Comparison of ENCODE assay signal across 18 cellular contexts in the genomic region with DNA sequence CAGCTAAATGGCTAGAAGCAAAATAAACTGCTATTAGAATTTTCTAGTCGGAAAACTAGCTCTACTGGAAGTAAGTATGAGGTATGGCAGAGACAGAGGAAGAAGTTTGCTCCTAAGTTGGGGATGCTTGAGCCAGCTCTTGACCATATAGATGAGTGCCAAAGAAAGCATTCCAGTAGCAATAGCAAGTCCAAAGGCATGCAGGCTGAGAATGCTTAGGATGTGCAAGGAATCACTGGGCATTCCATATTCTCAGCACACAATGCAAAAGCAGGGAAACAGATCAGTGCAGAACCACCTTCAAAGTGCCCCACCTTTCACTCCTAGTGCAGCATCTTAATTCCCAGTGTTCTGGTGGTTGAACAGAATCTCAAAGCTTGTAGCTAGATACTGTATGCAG. TPM values are rescaled to one million over a fixed set of nuclear protein-coding genes. Genes with fewer than 3 reads are reported as not detected.
DNase-seq lines count a peak whose midpoint lies in the region; TF ChIP-seq lines count a peak whose summit lies in the region.
"Had no signal": no experiment of that assay in that cellular context is flagged by ENCODE, and none has a peak within 500 bp of the region (broad histone marks: within the 10 kb centered on the region; RNA-seq: fewer than 3 reads in every experiment).

No MANE protein-coding gene starts in this region.

- no peak overlapping the region for H3K4me3 Mint-ChIP-seq in activated naive CD8-positive, alpha-beta T cell treated with anti-CD3 and anti-CD28 coated beads for 36 hours

- H3K4me3 ChIP-seq in fibroblast of the aortic adventitia (ENCODE audit: low read depth, low read length): no peak overlapping the region
- H3K4me3 ChIP-seq: right atrium auricular region had no signal

- TF ChIP-seq CTCF in fibroblast of the aortic adventitia (IDR thresholded peaks at IDR 0.05; ENCODE audit: insufficient read depth, low read length): no peak

- H3K4me1 Mint-ChIP-seq in activated naive CD8-positive, alpha-beta T cell treated with anti-CD3 and anti-CD28 coated beads for 36 hours: no peaks in the 10 kb centered on the region

- no peaks in the 10 kb centered on the region for H3K9me3 Mint-ChIP-seq in activated naive CD8-positive, alpha-beta T cell treated with anti-CD3 and anti-CD28 coated beads for 36 hours
- H3K9me3 Mint-ChIP-seq: activated naive CD4-positive, alpha-beta T cell treated with anti-CD3 and anti-CD28 coated beads, Interleukin-2, amount 50 U/mL, for 72 hours had no signal

- DNase-seq in GM03348 (ENCODE audit: low spot score) (peak; percentile 39), amniotic stem cell (lab: John Stamatoyannopoulos, UW) (peak; percentile 71), fibroblast of the aortic adventitia (ENCODE audit: low read depth) (peak; percentile 92), stromal cell of bone marrow (ENCODE audit: low read depth) (peak; percentile 51), SHP77 treated with DMSO at 0.1 percent for 48 hours (lab: John Stamatoyannopoulos, UW) (no peak), NCI-H82 (lab: John Stamatoyannopoulos, UW) (no peak)
- no peak for DNase-seq in activated naive CD8-positive, alpha-beta T cell treated with anti-CD3 and anti-CD28 coated beads for 36 hours
- DNase-seq: cortex of kidney, DMS79, foreskin melanocyte, Karpas-422, mesenchymal stem cell, NCI-H2081, RPMI8226 had no signal

- no peaks in the 10 kb centered on the region for H3K36me3 Mint-ChIP-seq in activated naive CD8-positive, alpha-beta T cell treated with anti-CD3 and anti-CD28 coated beads for 36 hours
- H3K36me3 Mint-ChIP-seq: activated naive CD4-positive, alpha-beta T cell treated with anti-CD3 and anti-CD28 coated beads, Interleukin-2, amount 50 U/mL, for 72 hours had no signal

- H3K27ac Mint-ChIP-seq in activated naive CD8-positive, alpha-beta T cell treated with anti-CD3 and anti-CD28 coated beads for 36 hours: no peak overlapping the region
- H3K27ac Mint-ChIP-seq: activated naive CD4-positive, alpha-beta T cell treated with anti-CD3 and anti-CD28 coated beads, Interleukin-2, amount 50 U/mL, for 72 hours had no signal

- peaks cover 6% of the 10 kb centered on the region for H3K27me3 Mint-ChIP-seq in activated naive CD8-positive, alpha-beta T cell treated with anti-CD3 and anti-CD28 coated beads for 36 hours

RNA-seq across cellular contexts. Expression of a gene that starts 32.9 kb away (rescaled TPM):
- under 0.01 and 0.25 TPM in 2 replicates for total RNA-seq in fibroblast of the aortic adventitia (ENCODE audit: low replicate concordance)
- not detected for total RNA-seq in activated naive CD8-positive, alpha-beta T cell treated with anti-CD3 and anti-CD28 coated beads for 36 hours
- total RNA-seq: activated naive CD4-positive, alpha-beta T cell treated with anti-CD3 and anti-CD28 coated beads, Interleukin-2, amount 50 U/mL, for 72 hours; NCI-H460; osteocyte had no signal

Comparison
In these comparisons a context has a peak if more than half of its experiments do, and no peak if none do; other contexts are left out.
1. DNase-seq: peak in GM03348 (single experiment), amniotic stem cell (single experiment), fibroblast of the aortic adventitia (single experiment) and stromal cell of bone marrow (single experiment); none in SHP77 treated with DMSO at 0.1 percent for 48 hours (single experiment), NCI-H82 (single experiment) and activated naive CD8-positive, alpha-beta T cell treated with anti-CD3 and anti-CD28 coated beads for 36 hours (single experiment).